Comparison of ENCODE assay signal across 8 cellular contexts in genomic region chr1:36187800-36188593, GRCh38. TPM values are rescaled to one million over a fixed set of nuclear protein-coding genes. Genes with fewer than 3 reads are reported as not detected.
DNase-seq lines count a peak whose midpoint lies in the region; ATAC-seq, FAIRE-seq and TF ChIP-seq lines count a peak whose summit lies in the region.

No MANE protein-coding gene starts in this region.

- H3K4me1 ChIP-seq in A549 (peaks cover 8% of the 10 kb centered on the region), IMR-90 (ENCODE audit: control insufficient read depth, insufficient read depth, low read length) (peaks cover 5% of the 10 kb centered on the region), esophagus squamous epithelium (peaks cover 5 to 20% (median 9%) of the 10 kb centered on the region in 3 donors)

- H2BK120ac ChIP-seq in IMR-90 (ENCODE audit: low read depth, low read length), result peak overlapping the region; percentile 76

- TF ChIP-seq EP300 in A549 (IDR thresholded peaks at IDR 0.05), result no peak

- H2BK15ac ChIP-seq in IMR-90 (ENCODE audit: low read depth, low read length), result peak overlapping the region; percentile 50; the same call in 2 of the 3 replicates

- TF ChIP-seq CTCF in A549 (IDR thresholded peaks at IDR 0.05) (peak; percentile 68), IMR-90 (conservative IDR thresholded peaks at IDR 0.05; ENCODE audit: low read depth, low read length) (peak; percentile 91), esophagus squamous epithelium (IDR thresholded peaks at IDR 0.05) (peak; percentile 79 to 95 (median 92))

- no peaks in the 10 kb centered on the region; the same call in 1 of the 2 replicates for H3K36me3 ChIP-seq in IMR-90 (ENCODE audit: control insufficient read depth, insufficient read depth, low read length)
- no peaks in the 10 kb centered on the region for H3K36me3 ChIP-seq in esophagus squamous epithelium

- peak overlapping the region; percentile 74 for H3K23ac ChIP-seq in IMR-90 (ENCODE audit: low read depth, low read length)

- H3K27ac ChIP-seq in A549, result peak overlapping the region; percentile 88 to 90
- H3K27ac ChIP-seq in IMR-90 (ENCODE audit: insufficient read depth, low read length), result peak overlapping the region; percentile 68
- H3K27ac ChIP-seq in esophagus squamous epithelium, result peak overlapping the region; percentile 67 to 91 (median 84)

- CTCF ChIA-PET in A549 (lab: Yijun Ruan, JAX), result interaction anchor here (0.7 to 8.1 kb wide), 54 partner anchors 9 to 235 kb away, joined by 3 to 114 read pairs (median 6); partner anchors contain the start of genes SH3D21, THRAP3 and TRAPPC3
- CTCF ChIA-PET in IMR-90 (lab: Yijun Ruan, JAX), result interaction anchor here (0.6 to 3.2 kb wide), 12 partner anchors 9 to 112 kb away, joined by 3 to 31 read pairs (median 4); partner anchors contain the start of genes MAP7D1 and TRAPPC3

- intact Hi-C loops in IMR-90 (cut with micrococcal nuclease), result loop anchor here (1.0 kb wide), 3 partner anchors 39 to 97 kb away; partner anchors contain the start of gene TRAPPC3
- intact Hi-C loops in esophagus squamous epithelium (cut with DNase I), result loop anchor here (5.0 kb wide), 2 partner anchors 41 to 86 kb away; partner anchors contain the start of gene TRAPPC3

- POLR2A ChIA-PET in A549 (lab: Yijun Ruan, JAX), result interaction anchor here (1.9 to 2.2 kb wide), 2 partner anchors 32 to 38 kb away, joined by 7 to 21 read pairs; partner anchors contain the start of genes MAP7D1 and TRAPPC3
- POLR2A ChIA-PET in IMR-90 (lab: Charles Lee; ENCODE audit: unreplicated experiment), result interaction anchor here (1.6 kb wide), 1 partner anchor 39 kb away, joined by 8 read pairs; the partner anchor contains the start of gene TRAPPC3

- peak; percentile 94 for FAIRE-seq in A549 (lab: Jason Lieb, UNC)

- peaks cover 8% of the 10 kb centered on the region; the same call in 1 of the 2 replicates for H3K9me1 ChIP-seq in IMR-90 (ENCODE audit: insufficient read depth, low read length)

- H2AK9ac ChIP-seq in IMR-90 (replicated peaks; ENCODE audit: low read depth, low read length, poor library complexity), result peak overlapping the region; percentile 68

- no peaks in the 10 kb centered on the region for H3K9me3 ChIP-seq in A549
- no peaks in the 10 kb centered on the region for H3K9me3 ChIP-seq in IMR-90 (ENCODE audit: control insufficient read depth, insufficient read depth, low read length)
- H3K9me3 ChIP-seq in esophagus squamous epithelium, result no peaks in the 10 kb centered on the region

- peak overlapping the region; percentile 92 for H2AFZ ChIP-seq in IMR-90 (replicated peaks; ENCODE audit: low read length, poor library complexity)

- no peaks in the 10 kb centered on the region for H4K20me1 ChIP-seq in IMR-90 (ENCODE audit: insufficient read depth, low read length)

- peak overlapping the region; percentile 65 for H4K5ac ChIP-seq in IMR-90 (ENCODE audit: low read depth, low read length)

- TF ChIP-seq RAD21 in A549 (conservative IDR thresholded peaks at IDR 0.05 in 1 of 2, IDR thresholded peaks at IDR 0.05 in 1 of 2) (peak; percentile 89 to 92), IMR-90 (IDR thresholded peaks at IDR 0.05; ENCODE audit: low read length) (peak; percentile 93)

- H3K14ac ChIP-seq in IMR-90 (replicated peaks; ENCODE audit: low read depth, low read length), result peak overlapping the region; percentile 83

- in situ Hi-C loops in IMR-90 (cut with MboI; ENCODE audit: low sequenced_read_pairs), result loop anchor here (5.0 kb wide), 1 partner anchor 86 kb away; no protein-coding TSS in a partner anchor

- ATAC-seq in A549, result peak; percentile 96 to 98
- ATAC-seq in GM18873 (IDR thresholded peaks at IDR 0.05; ENCODE audit: low FRiP score, unreplicated experiment), result peak; percentile 55
- ATAC-seq in IMR-90 (ENCODE audit: low read depth), result peak; percentile 94

- H3K9ac ChIP-seq in IMR-90 (ENCODE audit: low read depth, low read length), result peak overlapping the region; percentile 20; the same call in 1 of the 2 replicates

- no peak overlapping the region for H3K4me3 ChIP-seq in A549
- H3K4me3 ChIP-seq in IMR-90 (ENCODE audit: insufficient read depth, low read depth, low read length), result no peak overlapping the region
- no peak overlapping the region for H3K4me3 ChIP-seq in esophagus squamous epithelium

- peak overlapping the region; percentile 59; the same call in 1 of the 2 replicates for H2BK20ac ChIP-seq in IMR-90 (ENCODE audit: low read depth, low read length)

- dilution Hi-C loops in IMR-90 (cut with HindIII; ENCODE audit: low sequenced_read_pairs, unreplicated experiment), result no loop called here

- H3K56ac ChIP-seq in IMR-90 (ENCODE audit: extremely low read depth, insufficient read depth, low read length), result 0 out of 2 replicates have a peak overlapping the region, but pooled peaks have one; percentile 18

- no peaks in the 10 kb centered on the region for H3K27me3 ChIP-seq in IMR-90 (ENCODE audit: control insufficient read depth, insufficient read depth, low read length)
- no peaks in the 10 kb centered on the region for H3K27me3 ChIP-seq in esophagus squamous epithelium

- H2BK5ac ChIP-seq in IMR-90 (ENCODE audit: low read depth, low read length, poor library complexity, severe bottlenecking), result peak overlapping the region; percentile 84

- peak overlapping the region; percentile 60 to 94 for H4K8ac ChIP-seq in IMR-90 (ENCODE audit: low read depth in 2 of 2, low read length in 2 of 2)

- H3K4ac ChIP-seq in IMR-90 (ENCODE audit: low read depth, low read length), result peak overlapping the region; percentile 86

- H4K91ac ChIP-seq in IMR-90 (ENCODE audit: insufficient read depth, low read depth, low read length), result peak overlapping the region; percentile 85

- DNase-seq in A549 (ENCODE audit: low read depth in 1 of 2, low spot score in 1 of 2), result peak; percentile 81 to 88
- peak; percentile 92 for DNase-seq in IMR-90
- peak; percentile 84 for DNase-seq in activated T-cell treated with anti-CD3 and anti-CD28 coated beads, Interleukin-2, amount 50 U/mL, for 48 hours
- peak; percentile 47 for DNase-seq in esophagus squamous epithelium (lab: John Stamatoyannopoulos, UW)
- peak; percentile 95 for DNase-seq in myocyte (ENCODE audit: low read depth)
- peak; percentile 43 to 60 for DNase-seq in stimulated activated CD8-positive, alpha-beta memory T cell treated with anti-CD3 and anti-CD28 coated beads, Interleukin-7, amount 100 ng/mL, for 1 hour (ENCODE audit: low read depth in 2 of 2)

- BruUV-seq in IMR-90 (replicated peaks; lab: Mats Ljungman, UMichigan), result no TSS peak

- H2AK5ac ChIP-seq in IMR-90 (ENCODE audit: low read depth, low read length), result peak overlapping the region; percentile 47

- TF ChIP-seq POLR2A in A549 (IDR thresholded peaks at IDR 0.05; ENCODE audit: low read length) (no peak), IMR-90 (IDR thresholded peaks at IDR 0.05; ENCODE audit: low read depth, low read length) (peak; percentile 61), esophagus squamous epithelium (IDR thresholded peaks at IDR 0.05) (no peak)

- peaks cover 0 to 7% of the 10 kb centered on the region in 2 experiments; a peak in 1 of 4 replicates for H3K79me1 ChIP-seq in IMR-90 (ENCODE audit: low read depth in 1 of 2, low read length in 2 of 2)

- 0% methylated on average over 6 of the region's 9 CpGs for WGBS in A549 (ENCODE audit: missing lambda C conversion rate)
- 9% methylated on average over 7 of the region's 9 CpGs; no CpG with 5 or more reads in 1 of the 2 experiments for WGBS in IMR-90 (ENCODE audit: extremely low coverage in 2 of 2, insufficient read length in 1 of 2), 2 experiments
- WGBS in esophagus squamous epithelium, 2 donors, result 0 to 12% methylated on average over 6 of the region's 9 CpGs

- H3K4me2 ChIP-seq in A549 (peak overlapping the region; percentile 67), IMR-90 (ENCODE audit: low read depth, low read length) (peak overlapping the region; percentile 14; the same call in 1 of the 2 replicates)

- H3K18ac ChIP-seq in IMR-90 (ENCODE audit: low read depth, low read length), result peak overlapping the region; percentile 10; the same call in 1 of the 2 replicates

RNA-seq across cellular contexts. Expression of gene MAP7D1, which starts 32.0 kb away (rescaled TPM):
- polyA plus RNA-seq in A549 (2011; rRNA removed) (15.4 and 16.4 TPM in 2 replicates), A549 (2017; fragmentation: RNase III; extraction: RNeasy Plus Mini Kit Qiagen cat#74134 plus additional on column Dnase treatment) (74.9 to 79.0 TPM (median 75.0 TPM) in 3 replicates), IMR-90 (2012; rRNA removed) (81.9 and 83.2 TPM in 2 replicates)
- polyA plus RNA-seq in A549 (2012; cell fraction: cytosol; rRNA removed), result 65.2 and 90.0 TPM in 2 replicates
- polyA plus RNA-seq in A549 (2012; cell fraction: nucleus; rRNA removed), result 113 and 167 TPM in 2 replicates
- polyA minus RNA-seq in A549 (2011; rRNA and poly(A)+ RNA removed), result 15.5 and 28.3 TPM in 2 replicates
- total RNA-seq in IMR-90 (2012; rRNA removed) (30.8 and 32.3 TPM in 2 replicates), esophagus squamous epithelium (100 to 1,000 TPM in 2 of 4 donors, 10 to 100 TPM in 2; 59.4 to 180 (median 92.9) TPM), myocyte (733 and 867 TPM in 2 replicates)
- polyA plus RNA-seq in IMR-90 (2012; cell fraction: cytosol; rRNA removed), result 96.4 and 165 TPM in 2 replicates
- 182 and 323 TPM in 2 replicates for polyA plus RNA-seq in IMR-90 (2012; cell fraction: nucleus; rRNA removed; ENCODE audit: low replicate concordance)
- 246 TPM for polyA plus RNA-seq in PFSK-1 (2012; ENCODE audit: insufficient read length, low read depth)
- 256 TPM for polyA plus RNA-seq in myocyte (2012)

RNA-seq across cellular contexts. Expression of gene THRAP3, which starts 36.2 kb away (rescaled TPM):
- polyA plus RNA-seq in A549 (2011; rRNA removed) (60.7 and 66.5 TPM in 2 replicates), A549 (2017; fragmentation: RNase III; extraction: RNeasy Plus Mini Kit Qiagen cat#74134 plus additional on column Dnase treatment) (57.9 to 61.7 TPM (median 60.0 TPM) in 3 replicates), IMR-90 (2012; rRNA removed) (48.9 and 60.6 TPM in 2 replicates)
- polyA plus RNA-seq in A549 (2012; cell fraction: cytosol; rRNA removed), result 17.4 and 21.9 TPM in 2 replicates
- polyA plus RNA-seq in A549 (2012; cell fraction: nucleus; rRNA removed), result 21.1 and 26.4 TPM in 2 replicates
- 45.3 and 66.3 TPM in 2 replicates for polyA minus RNA-seq in A549 (2011; rRNA and poly(A)+ RNA removed)
- total RNA-seq in IMR-90 (2012; rRNA removed) (66.5 and 73.9 TPM in 2 replicates), esophagus squamous epithelium (10 to 100 TPM; 56.5 to 83.5 (median 73.6) TPM), myocyte (74.7 and 85.8 TPM in 2 replicates)
- 13.2 and 15.1 TPM in 2 replicates for polyA plus RNA-seq in IMR-90 (2012; cell fraction: cytosol; rRNA removed)
- 11.6 and 41.9 TPM in 2 replicates for polyA plus RNA-seq in IMR-90 (2012; cell fraction: nucleus; rRNA removed; ENCODE audit: low replicate concordance)
- polyA plus RNA-seq in PFSK-1 (2012; ENCODE audit: insufficient read length, low read depth), result 34.9 TPM
- 44.7 TPM for polyA plus RNA-seq in myocyte (2012)

RNA-seq across cellular contexts. Expression of gene TRAPPC3, which starts 38.7 kb away (rescaled TPM):
- polyA plus RNA-seq in A549 (2011; rRNA removed) (62.2 and 67.0 TPM in 2 replicates), A549 (2017; fragmentation: RNase III; extraction: RNeasy Plus Mini Kit Qiagen cat#74134 plus additional on column Dnase treatment) (103 to 109 TPM (median 105 TPM) in 3 replicates), IMR-90 (2012; rRNA removed) (63.5 and 77.8 TPM in 2 replicates)
- polyA plus RNA-seq in A549 (2012; cell fraction: cytosol; rRNA removed), result 69.5 and 75.1 TPM in 2 replicates
- polyA plus RNA-seq in A549 (2012; cell fraction: nucleus; rRNA removed), result 27.5 and 54.4 TPM in 2 replicates
- polyA minus RNA-seq in A549 (2011; rRNA and poly(A)+ RNA removed), result 16.7 and 17.4 TPM in 2 replicates
- total RNA-seq in IMR-90 (2012; rRNA removed) (76.0 and 101 TPM in 2 replicates), esophagus squamous epithelium (100 to 1,000 TPM in 2 of 4 donors, 10 to 100 TPM in 2; 68.3 to 132 (median 112) TPM), myocyte (82.4 and 93.9 TPM in 2 replicates)
- polyA plus RNA-seq in IMR-90 (2012; cell fraction: cytosol; rRNA removed), result 67.3 and 70.8 TPM in 2 replicates
- polyA plus RNA-seq in IMR-90 (2012; cell fraction: nucleus; rRNA removed; ENCODE audit: low replicate concordance), result 31.1 and 62.4 TPM in 2 replicates
- 160 TPM for polyA plus RNA-seq in PFSK-1 (2012; ENCODE audit: insufficient read length, low read depth)
- polyA plus RNA-seq in myocyte (2012), result 133 TPM
